In genomic region chr15:49047456-49047855, GRCh38 we compare ENCODE assay signal across 1 cellular context.
TF ChIP-seq lines count a peak whose summit lies in the region.

No MANE protein-coding gene starts in this region.

TF ChIP-seq in GM23338, 12 proteins besides CTCF, POLR2A, EP300 and RAD21 (continued from another document):
- TF ChIP-seq, protein P1, sequence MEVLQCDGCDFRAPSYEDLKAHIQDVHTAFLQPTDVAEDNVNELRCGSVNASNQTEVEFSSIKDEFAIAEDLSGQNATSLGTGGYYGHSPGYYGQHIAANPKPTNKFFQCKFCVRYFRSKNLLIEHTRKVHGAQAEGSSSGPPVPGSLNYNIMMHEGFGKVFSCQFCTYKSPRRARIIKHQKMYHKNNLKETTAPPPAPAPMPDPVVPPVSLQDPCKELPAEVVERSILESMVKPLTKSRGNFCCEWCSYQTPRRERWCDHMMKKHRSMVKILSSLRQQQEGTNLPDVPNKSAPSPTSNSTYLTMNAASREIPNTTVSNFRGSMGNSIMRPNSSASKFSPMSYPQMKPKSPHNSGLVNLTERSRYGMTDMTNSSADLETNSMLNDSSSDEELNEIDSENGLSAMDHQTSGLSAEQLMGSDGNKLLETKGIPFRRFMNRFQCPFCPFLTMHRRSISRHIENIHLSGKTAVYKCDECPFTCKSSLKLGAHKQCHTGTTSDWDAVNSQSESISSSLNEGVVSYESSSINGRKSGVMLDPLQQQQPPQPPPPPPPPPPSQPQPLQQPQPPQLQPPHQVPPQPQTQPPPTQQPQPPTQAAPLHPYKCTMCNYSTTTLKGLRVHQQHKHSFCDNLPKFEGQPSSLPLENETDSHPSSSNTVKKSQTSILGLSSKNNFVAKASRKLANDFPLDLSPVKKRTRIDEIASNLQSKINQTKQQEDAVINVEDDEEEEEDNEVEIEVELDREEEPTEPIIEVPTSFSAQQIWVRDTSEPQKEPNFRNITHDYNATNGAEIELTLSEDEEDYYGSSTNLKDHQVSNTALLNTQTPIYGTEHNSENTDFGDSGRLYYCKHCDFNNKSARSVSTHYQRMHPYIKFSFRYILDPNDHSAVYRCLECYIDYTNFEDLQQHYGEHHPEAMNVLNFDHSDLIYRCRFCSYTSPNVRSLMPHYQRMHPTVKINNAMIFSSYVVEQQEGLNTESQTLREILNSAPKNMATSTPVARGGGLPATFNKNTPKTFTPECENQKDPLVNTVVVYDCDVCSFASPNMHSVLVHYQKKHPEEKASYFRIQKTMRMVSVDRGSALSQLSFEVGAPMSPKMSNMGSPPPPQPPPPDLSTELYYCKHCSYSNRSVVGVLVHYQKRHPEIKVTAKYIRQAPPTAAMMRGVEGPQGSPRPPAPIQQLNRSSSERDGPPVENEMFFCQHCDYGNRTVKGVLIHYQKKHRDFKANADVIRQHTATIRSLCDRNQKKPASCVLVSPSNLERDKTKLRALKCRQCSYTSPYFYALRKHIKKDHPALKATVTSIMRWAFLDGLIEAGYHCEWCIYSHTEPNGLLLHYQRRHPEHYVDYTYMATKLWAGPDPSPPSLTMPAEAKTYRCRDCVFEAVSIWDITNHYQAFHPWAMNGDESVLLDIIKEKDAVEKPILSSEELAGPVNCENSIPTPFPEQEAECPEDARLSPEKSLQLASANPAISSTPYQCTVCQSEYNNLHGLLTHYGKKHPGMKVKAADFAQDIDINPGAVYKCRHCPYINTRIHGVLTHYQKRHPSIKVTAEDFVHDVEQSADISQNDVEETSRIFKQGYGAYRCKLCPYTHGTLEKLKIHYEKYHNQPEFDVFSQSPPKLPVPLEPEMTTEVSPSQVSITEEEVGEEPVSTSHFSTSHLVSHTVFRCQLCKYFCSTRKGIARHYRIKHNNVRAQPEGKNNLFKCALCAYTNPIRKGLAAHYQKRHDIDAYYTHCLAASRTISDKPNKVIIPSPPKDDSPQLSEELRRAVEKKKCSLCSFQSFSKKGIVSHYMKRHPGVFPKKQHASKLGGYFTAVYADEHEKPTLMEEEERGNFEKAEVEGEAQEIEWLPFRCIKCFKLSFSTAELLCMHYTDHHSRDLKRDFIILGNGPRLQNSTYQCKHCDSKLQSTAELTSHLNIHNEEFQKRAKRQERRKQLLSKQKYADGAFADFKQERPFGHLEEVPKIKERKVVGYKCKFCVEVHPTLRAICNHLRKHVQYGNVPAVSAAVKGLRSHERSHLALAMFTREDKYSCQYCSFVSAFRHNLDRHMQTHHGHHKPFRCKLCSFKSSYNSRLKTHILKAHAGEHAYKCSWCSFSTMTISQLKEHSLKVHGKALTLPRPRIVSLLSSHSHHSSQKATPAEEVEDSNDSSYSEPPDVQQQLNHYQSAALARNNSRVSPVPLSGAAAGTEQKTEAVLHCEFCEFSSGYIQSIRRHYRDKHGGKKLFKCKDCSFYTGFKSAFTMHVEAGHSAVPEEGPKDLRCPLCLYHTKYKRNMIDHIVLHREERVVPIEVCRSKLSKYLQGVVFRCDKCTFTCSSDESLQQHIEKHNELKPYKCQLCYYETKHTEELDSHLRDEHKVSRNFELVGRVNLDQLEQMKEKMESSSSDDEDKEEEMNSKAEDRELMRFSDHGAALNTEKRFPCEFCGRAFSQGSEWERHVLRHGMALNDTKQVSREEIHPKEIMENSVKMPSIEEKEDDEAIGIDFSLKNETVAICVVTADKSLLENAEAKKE (CRISPR knock-in tag; IDR thresholded peaks at IDR 0.05), result no peak
- TF ChIP-seq STAT1 (IDR thresholded peaks at IDR 0.05; ENCODE audit: unreplicated experiment), result no peak
- TF ChIP-seq POLR2AphosphoS5 (IDR thresholded peaks at IDR 0.05; ENCODE audit: low read depth), result no peak
- no peak for TF ChIP-seq EZH2 (IDR thresholded peaks at IDR 0.05; ENCODE audit: low read depth, unreplicated experiment)
- no peak for TF ChIP-seq EZH2phosphoT487 (IDR thresholded peaks at IDR 0.05; ENCODE audit: unreplicated experiment)
- no peak for TF ChIP-seq ZNF114 (CRISPR knock-in tag; IDR thresholded peaks at IDR 0.05)
- no peak for TF ChIP-seq JUNB (IDR thresholded peaks at IDR 0.05; ENCODE audit: unreplicated experiment)
TF ChIP-seq in GM23338: peak in this region for 0.
